Comparison of ENCODE assay signal across 13 cellular contexts in genomic region chr5:2883771-2884170, GRCh38.
A peak's percentile ranks its signal among the peaks of the same experiment; 100 is the strongest.
DNase-seq lines count a peak whose midpoint lies in the region; TF ChIP-seq lines count a peak whose summit lies in the region.
"Had no signal": no experiment of that assay in that cellular context is flagged by ENCODE, and none has a peak within 500 bp of the region (broad histone marks: within the 10 kb centered on the region; RNA-seq: fewer than 3 reads in every experiment).

No MANE protein-coding gene starts in this region.

- no peak for TF ChIP-seq CTCF in progenitor cell of endocrine pancreas (IDR thresholded peaks at IDR 0.05; ENCODE audit: unreplicated experiment)

- H3K36me3 Mint-ChIP-seq in progenitor cell of endocrine pancreas (ENCODE audit: insufficient read depth): no peaks in the 10 kb centered on the region
- H3K36me3 Mint-ChIP-seq: CD4-positive, CD25-positive, alpha-beta regulatory T cell had no signal

- no peak overlapping the region for H3K4me3 Mint-ChIP-seq in progenitor cell of endocrine pancreas (ENCODE audit: low read depth)
- H3K4me3 Mint-ChIP-seq: CD4-positive, CD25-positive, alpha-beta regulatory T cell; GM23338 had no signal

- peaks cover 24% of the 10 kb centered on the region for H3K27me3 Mint-ChIP-seq in progenitor cell of endocrine pancreas
- H3K27me3 Mint-ChIP-seq: CD4-positive, CD25-positive, alpha-beta regulatory T cell had no signal

- H3K27ac Mint-ChIP-seq in progenitor cell of endocrine pancreas: no peak overlapping the region
- H3K27ac Mint-ChIP-seq: CD4-positive, CD25-positive, alpha-beta regulatory T cell; GM23338 had no signal

- H3K4me1 Mint-ChIP-seq in progenitor cell of endocrine pancreas (ENCODE audit: low read depth): peaks cover 1% of the 10 kb centered on the region
- H3K4me1 Mint-ChIP-seq: CD4-positive, CD25-positive, alpha-beta regulatory T cell had no signal

- peak; percentile 14 for DNase-seq in activated effector memory CD4-positive, alpha-beta T cell treated with anti-CD3 and anti-CD28 coated beads, Interleukin-2, amount 50 U/mL, for 16 hours
- DNase-seq in activated effector memory CD4-positive, alpha-beta T cell treated with Interleukin-2 at 50 U/mL for 16 hours: no peak
- DNase-seq in mesenteric fat pad (ENCODE audit: low spot score) (peak; percentile 65), progenitor cell of endocrine pancreas (ENCODE audit: low spot score, unreplicated experiment) (peak; percentile 0), AML-193 (lab: John Stamatoyannopoulos, UW) (no peak), NCI-H187 (lab: John Stamatoyannopoulos, UW) (no peak), inferior parietal cortex (ENCODE audit: extremely low spot score) (no peak)
- DNase-seq: 8988T; CD4-positive, CD25-positive, alpha-beta regulatory T cell; DMS53; GF-D8; H7 had no signal

- H3K9me3 Mint-ChIP-seq in progenitor cell of endocrine pancreas (ENCODE audit: low read depth): peaks cover 20% of the 10 kb centered on the region

Comparison
In these comparisons a context has a peak if more than half of its experiments do, and no peak if none do; other contexts are left out.
1. DNase-seq: peak in activated effector memory CD4-positive, alpha-beta T cell treated with anti-CD3 and anti-CD28 coated beads, Interleukin-2, amount 50 U/mL, for 16 hours (single experiment), mesenteric fat pad (single experiment) and progenitor cell of endocrine pancreas (single experiment); none in activated effector memory CD4-positive, alpha-beta T cell treated with Interleukin-2 at 50 U/mL for 16 hours (single experiment), AML-193 (0 of 2), NCI-H187 (0 of 2) and inferior parietal cortex (single experiment).